ENCODE assay signal across 15 cellular contexts in genomic region chr6:122845916-122846632, GRCh38. TPM values are rescaled to one million over a fixed set of nuclear protein-coding genes. Genes with fewer than 3 reads are reported as not detected.
DNase-seq lines count a peak whose midpoint lies in the region; ATAC-seq, FAIRE-seq and TF ChIP-seq lines count a peak whose summit lies in the region.
"Had no signal": no experiment of that assay in that cellular context is flagged by ENCODE, and none has a peak within 500 bp of the region (broad histone marks: within the 10 kb centered on the region; RNA-seq: fewer than 3 reads in every experiment).

No MANE protein-coding gene starts in this region.

- CTCF ChIA-PET in Calu3 (lab: Charles Lee): no interaction called here
- CTCF ChIA-PET in activated CD8-positive, alpha-beta T cell treated with anti-CD3 and anti-CD28 coated beads for 36 hours (lab: Charles Lee): no interaction called here

- no peak for TF ChIP-seq CTCF in Calu3 (IDR thresholded peaks at IDR 0.05; ENCODE audit: unreplicated experiment)
- TF ChIP-seq CTCF in activated CD8-positive, alpha-beta T cell treated with anti-CD3 and anti-CD28 coated beads for 36 hours (IDR thresholded peaks at IDR 0.05): no peak

- H3K4me1 Mint-ChIP-seq in Calu3 (ENCODE audit: low read depth, unreplicated experiment): peaks cover 12% of the 10 kb centered on the region
- H3K4me1 Mint-ChIP-seq in activated CD8-positive, alpha-beta T cell treated with anti-CD3 and anti-CD28 coated beads for 36 hours (ENCODE audit: low read depth): no peaks in the 10 kb centered on the region
- H3K4me1 Mint-ChIP-seq: mesothelial cell of epicardium had no signal

- POLR2A ChIA-PET in activated CD8-positive, alpha-beta T cell treated with anti-CD3 and anti-CD28 coated beads for 36 hours (lab: Charles Lee): no interaction called here

- peaks cover 5% of the 10 kb centered on the region for H3K27me3 Mint-ChIP-seq in Calu3 (ENCODE audit: unreplicated experiment)
- no peaks in the 10 kb centered on the region for H3K27me3 Mint-ChIP-seq in activated CD8-positive, alpha-beta T cell treated with anti-CD3 and anti-CD28 coated beads for 36 hours

- DNase-seq in Calu3: no peak
- peak; percentile 34 for DNase-seq in M059J (ENCODE audit: low read depth)
- DNase-seq in myocyte (ENCODE audit: low read depth): peak; percentile 13
- DNase-seq in T-helper 9 cell: no peak
- DNase-seq in activated CD8-positive, alpha-beta T cell treated with anti-CD3 and anti-CD28 coated beads for 36 hours: no peak
- DNase-seq: activated CD4-positive, alpha-beta T cell treated with anti-CD3 and anti-CD28 coated beads, Interleukin-2, amount 50 U/mL, for 1 hour; C1 segment of cervical spinal cord; NCI-H2081 treated with DMSO at 0.1 percent for 48 hours; stimulated activated naive CD8-positive, alpha-beta T cell treated with anti-CD3 and anti-CD28 coated beads, Interleukin-15, Interleukin-2, amounts not matched to agents 100 U/mL and 50 U/mL, for 24 hours; T-helper 1 cell had no signal

- ATAC-seq in GM21526 (IDR thresholded peaks at IDR 0.05; ENCODE audit: low FRiP score, unreplicated experiment): no peak
- ATAC-seq in activated CD8-positive, alpha-beta T cell treated with anti-CD3 and anti-CD28 coated beads for 36 hours: no peak
- ATAC-seq in HG03460 (IDR thresholded peaks at IDR 0.05; ENCODE audit: unreplicated experiment): no peak
- ATAC-seq: K562; stimulated activated naive CD8-positive, alpha-beta T cell treated with anti-CD3 and anti-CD28 coated beads, Interleukin-15, Interleukin-2, amounts not matched to agents 100 U/mL and 50 U/mL, for 24 hours had no signal

- H3K27ac Mint-ChIP-seq in Calu3 (ENCODE audit: unreplicated experiment): peak overlapping the region; percentile 60
- H3K27ac Mint-ChIP-seq in activated CD8-positive, alpha-beta T cell treated with anti-CD3 and anti-CD28 coated beads for 36 hours: no peak overlapping the region
- H3K27ac Mint-ChIP-seq: mesothelial cell of epicardium had no signal

- intact Hi-C loops in Calu3 (cut with micrococcal nuclease; ENCODE audit: unreplicated experiment): no loop called here
- intact Hi-C loops in activated CD8-positive, alpha-beta T cell treated with anti-CD3 and anti-CD28 coated beads for 36 hours (cut with micrococcal nuclease): no loop called here

- FAIRE-seq in colon (lab: Jason Lieb, UNC): peak; percentile 75
- FAIRE-seq: K562 had no signal

- H3K9me3 Mint-ChIP-seq in Calu3 (ENCODE audit: low read depth, unreplicated experiment): no peaks in the 10 kb centered on the region
- no peaks in the 10 kb centered on the region for H3K9me3 Mint-ChIP-seq in activated CD8-positive, alpha-beta T cell treated with anti-CD3 and anti-CD28 coated beads for 36 hours

- H3K36me3 Mint-ChIP-seq in Calu3 (ENCODE audit: insufficient read depth, unreplicated experiment): no peaks in the 10 kb centered on the region
- no peaks in the 10 kb centered on the region for H3K36me3 Mint-ChIP-seq in activated CD8-positive, alpha-beta T cell treated with anti-CD3 and anti-CD28 coated beads for 36 hours (ENCODE audit: low read depth)

- no TSS peak for BruUV-seq in Calu3 (replicated peaks; lab: Mats Ljungman, UMichigan)

- H3K4me3 Mint-ChIP-seq in Calu3 (ENCODE audit: low read depth, unreplicated experiment): no peak overlapping the region
- no peak overlapping the region for H3K4me3 Mint-ChIP-seq in activated CD8-positive, alpha-beta T cell treated with anti-CD3 and anti-CD28 coated beads for 36 hours
- H3K4me3 Mint-ChIP-seq: mesothelial cell of epicardium had no signal

RNA-seq across cellular contexts. Expression of gene SMPDL3A, which starts 57.0 kb away (rescaled TPM):
- 1.6 and 1.8 TPM in 2 replicates for total RNA-seq in Calu3 (2022)
- total RNA-seq in M059J (2014; rRNA removed; shearing (Covaris generic)): 3.1 and 7.2 TPM in 2 replicates
- total RNA-seq in myocyte: 8.2 and 13.6 TPM in 2 replicates
- polyA plus RNA-seq in myocyte (2012): 4.7 TPM
- under 1 TPM in 1 of 2 experiments, not detected in 1; 0.14 TPM for total RNA-seq in activated CD8-positive, alpha-beta T cell treated with anti-CD3 and anti-CD28 coated beads for 36 hours

Comparison
In these comparisons a context has a peak if more than half of its experiments do, and no peak if none do; other contexts are left out.
1. DNase-seq: peak in M059J (single experiment) and myocyte (single experiment); none in Calu3 (single experiment), T-helper 9 cell (single experiment) and activated CD8-positive, alpha-beta T cell treated with anti-CD3 and anti-CD28 coated beads for 36 hours (single experiment).